Comparison of ENCODE assay signal across 11 cellular contexts in genomic region chr6:39227476-39227875, GRCh38. TPM values are rescaled to one million over a fixed set of nuclear protein-coding genes. Genes with fewer than 3 reads are reported as not detected.
DNase-seq lines count a peak whose midpoint lies in the region; ATAC-seq and TF ChIP-seq lines count a peak whose summit lies in the region.
"Had no signal": no experiment of that assay in that cellular context is flagged by ENCODE, and none has a peak within 500 bp of the region (broad histone marks: within the 10 kb centered on the region; RNA-seq: fewer than 3 reads in every experiment).

No MANE protein-coding gene starts in this region.

- intact Hi-C loops in Panc1 (cut with micrococcal nuclease; ENCODE audit: unreplicated experiment) (no loop called here), esophagus muscularis mucosa (cut with DNase I) (no loop called here)

- BruUV-seq in Panc1 (replicated peaks; lab: Mats Ljungman, UMichigan) = TSS peak; percentile 74

- CTCF ChIA-PET in Panc1 (lab: Charles Lee) = no interaction called here

- in situ Hi-C loops in Panc1 (cut with HindIII; ENCODE audit: low pct_unique_long_range_greater_than_20kb, low sequenced_read_pairs) = no loop called here

- POLR2A ChIA-PET in Panc1 (lab: Charles Lee) = no interaction called here

- no peaks in the 10 kb centered on the region for H3K36me3 ChIP-seq in H7 (replicated peaks; ENCODE audit: control insufficient read depth, insufficient read depth, low read length)
- no peaks in the 10 kb centered on the region; the same call in 1 of the 2 replicates for H3K36me3 ChIP-seq in Panc1 (ENCODE audit: control insufficient read depth, insufficient read depth, low read length)
- H3K36me3 ChIP-seq in esophagus muscularis mucosa = no peaks in the 10 kb centered on the region
- H3K36me3 ChIP-seq in rectal smooth muscle tissue (ENCODE audit: control insufficient read depth, insufficient read depth, low read length) = no peaks in the 10 kb centered on the region

- DNase-seq in H7 = peak; percentile 43
- DNase-seq in Panc1 (ENCODE audit: low read depth, low spot score) = no peak
- DNase-seq in esophagus muscularis mucosa (ENCODE audit: extremely low spot score) = no peak
- DNase-seq in NCI-H510A treated with DMSO at 0.1 percent for 48 hours (lab: John Stamatoyannopoulos, UW) = no peak
- DNase-seq in Ammon's horn (ENCODE audit: low spot score) = no peak
- DNase-seq in middle frontal gyrus (ENCODE audit: extremely low spot score, low spot score) = no peak
- DNase-seq: activated gamma-delta T cell treated with Interleukin-2 at 50 U/mL for 16 hours; effector CD4-positive, alpha-beta T cell; NCI-H1417 treated with DMSO at 0.1 percent for 48 hours had no signal

- TF ChIP-seq EP300 in esophagus muscularis mucosa (IDR thresholded peaks at IDR 0.05) = no peak

- no peak for ATAC-seq in Panc1

- WGBS in esophagus muscularis mucosa = 55% methylated on average over 9 of the region's 9 CpGs

- H3K9me3 ChIP-seq in Panc1 (ENCODE audit: control insufficient read depth, insufficient read depth, low read depth, low read length) (no peaks in the 10 kb centered on the region), esophagus muscularis mucosa (no peaks in the 10 kb centered on the region)

- no peak for TF ChIP-seq CTCF in Panc1 (IDR thresholded peaks at IDR 0.05)
- TF ChIP-seq CTCF in esophagus muscularis mucosa (IDR thresholded peaks at IDR 0.05) = no peak

- no peak overlapping the region for H3K27ac ChIP-seq in Panc1 (ENCODE audit: low read length)
- peak overlapping the region in 2 of 4 donors; percentile 19 to 38 for H3K27ac ChIP-seq in esophagus muscularis mucosa (replicated peaks in 1 of 4)
- H3K27ac ChIP-seq in rectal smooth muscle tissue (ENCODE audit: low read depth, low read length) = no peak overlapping the region
- H3K27ac ChIP-seq: parathyroid adenoma had no signal

- TF ChIP-seq POLR2A in esophagus muscularis mucosa (IDR thresholded peaks at IDR 0.05; ENCODE audit: low read depth) = no peak

- peak overlapping the region; percentile 75; the same call in 1 of the 2 replicates for H3K4me3 ChIP-seq in H7 (ENCODE audit: insufficient read depth, low read depth, low read length)
- no peak overlapping the region for H3K4me3 ChIP-seq in Panc1 (ENCODE audit: low read depth in 2 of 2, low read length in 2 of 2)
- H3K4me3 ChIP-seq in esophagus muscularis mucosa = peak overlapping the region; percentile 51 to 69 (median 56)
- H3K4me3 ChIP-seq in rectal smooth muscle tissue (ENCODE audit: low read length) = peak overlapping the region; percentile 73

- H3K9ac ChIP-seq in rectal smooth muscle tissue (ENCODE audit: low read length) = no peak overlapping the region
- H3K9ac ChIP-seq: parathyroid adenoma had no signal

- H3K27me3 ChIP-seq in H7 (ENCODE audit: control insufficient read depth, insufficient read depth, low read length) = peaks cover 2% of the 10 kb centered on the region; the same call in 1 of the 2 replicates
- peaks cover 9% of the 10 kb centered on the region for H3K27me3 ChIP-seq in Panc1 (ENCODE audit: control insufficient read depth, insufficient read depth, low read length)
- peaks cover 4 to 53% (median 19%) of the 10 kb centered on the region in 4 donors for H3K27me3 ChIP-seq in esophagus muscularis mucosa
- H3K27me3 ChIP-seq in rectal smooth muscle tissue (ENCODE audit: control insufficient read depth, insufficient read depth, low read length) = peaks cover 3% of the 10 kb centered on the region

- H3K4me1 ChIP-seq in Panc1 (ENCODE audit: control insufficient read depth, insufficient read depth, low read length) (peaks cover 3% of the 10 kb centered on the region; the same call in 1 of the 2 replicates), esophagus muscularis mucosa (peaks cover 11 to 20% (median 17%) of the 10 kb centered on the region in 4 donors), rectal smooth muscle tissue (ENCODE audit: control insufficient read depth, insufficient read depth, low read length) (no peaks in the 10 kb centered on the region)
- H3K4me1 ChIP-seq: parathyroid adenoma had no signal

RNA-seq across cellular contexts. Expression of gene KCNK5, which starts 1.8 kb away (rescaled TPM):
- 23.8 and 30.1 TPM in 2 replicates for total RNA-seq in H7 (2014; rRNA removed; shearing (Covaris generic))
- total RNA-seq in Panc1 (2021; ENCODE audit: unreplicated experiment) = 0.77 TPM
- 0.19 TPM for polyA plus RNA-seq in Panc1 (2012; ENCODE audit: insufficient read length)
- total RNA-seq in esophagus muscularis mucosa = 1 to 10 TPM; 6.2 to 9.2 (median 7.4) TPM

Comparison
In these comparisons a context has a peak if more than half of its experiments do, and no peak if none do; other contexts are left out.
1. H3K4me3 ChIP-seq: peak in H7 (single experiment), esophagus muscularis mucosa (4 of 4) and rectal smooth muscle tissue (single experiment); none in Panc1 (0 of 2).